12 cellular contexts compared by ENCODE assay signal in genomic region chr20:15889073-15889923, GRCh38.
DNase-seq lines count a peak whose midpoint lies in the region; ATAC-seq and TF ChIP-seq lines count a peak whose summit lies in the region.
"Had no signal": no experiment of that assay in that cellular context is flagged by ENCODE, and none has a peak within 500 bp of the region (broad histone marks: within the 10 kb centered on the region; RNA-seq: fewer than 3 reads in every experiment).

No MANE protein-coding gene starts in this region.

- peak; percentile 77; the same call in 1 of the 2 replicates for TF ChIP-seq EP300 in Ishikawa (IDR thresholded peaks at IDR 0.05; ENCODE audit: borderline replicate concordance)
- TF ChIP-seq EP300 in tibial nerve (IDR thresholded peaks at IDR 0.05) = no peak

- TF ChIP-seq RAD21 in Ishikawa (IDR thresholded peaks at IDR 0.05; ENCODE audit: low read depth) = no peak

- no peak overlapping the region for H3K27ac ChIP-seq in tibial nerve

- peaks cover 1% of the 10 kb centered on the region for H3K9me3 Mint-ChIP-seq in natural killer cell treated with Interleukin-12 subunit alpha and Interleukin-12 subunit beta and Interleukin-15 and Interleukin-18, amount 100 ng/mL, for 72 hours

- no peaks in the 10 kb centered on the region for H3K36me3 Mint-ChIP-seq in natural killer cell treated with Interleukin-12 subunit alpha and Interleukin-12 subunit beta and Interleukin-15 and Interleukin-18, amount 100 ng/mL, for 72 hours

- H3K4me3 Mint-ChIP-seq in natural killer cell treated with Interleukin-12 subunit alpha and Interleukin-12 subunit beta and Interleukin-15 and Interleukin-18, amount 100 ng/mL, for 72 hours = no peak overlapping the region
- H3K4me3 Mint-ChIP-seq: activated CD8-positive, alpha-beta T cell treated with anti-CD3 and anti-CD28 coated beads, Interleukin-2, amount 10 ng/mL, durations not matched to agents 7 days and 5 days had no signal

- H3K4me1 ChIP-seq in tibial nerve = no peaks in the 10 kb centered on the region

- TF ChIP-seq CTCF in tibial nerve (IDR thresholded peaks at IDR 0.05) = no peak

- no peak for ATAC-seq in GM19328 (IDR thresholded peaks at IDR 0.05; ENCODE audit: unreplicated experiment)
- no peak for ATAC-seq in natural killer cell treated with Interleukin-12 subunit alpha and Interleukin-12 subunit beta and Interleukin-15 and Interleukin-18, amount 100 ng/mL, for 72 hours
- ATAC-seq: activated CD8-positive, alpha-beta T cell treated with anti-CD3 and anti-CD28 coated beads, Interleukin-2, amount 10 ng/mL, durations not matched to agents 7 days and 5 days; HCT116 had no signal

- DNase-seq in NCI-H146 (lab: John Stamatoyannopoulos, UW) (peak; percentile 10), NCI-H146 treated with DMSO at 0.1 percent for 48 hours (lab: John Stamatoyannopoulos, UW; ENCODE audit: unreplicated experiment) (no peak), NCI-H82 treated with DMSO at 0.1 percent for 48 hours (lab: John Stamatoyannopoulos, UW; ENCODE audit: unreplicated experiment) (peak; percentile 60), renal cortical epithelial cell (ENCODE audit: low read depth) (peak; percentile 2), tibial nerve (ENCODE audit: low spot score in 2 of 2) (no peak)
- DNase-seq in natural killer cell treated with Interleukin-12 subunit alpha and Interleukin-12 subunit beta and Interleukin-15 and Interleukin-18, amount 100 ng/mL, for 72 hours (ENCODE audit: low spot score) = no peak
- DNase-seq: activated CD8-positive, alpha-beta T cell treated with anti-CD3 and anti-CD28 coated beads, Interleukin-2, amount 10 ng/mL, durations not matched to agents 7 days and 5 days; activated effector memory CD4-positive, alpha-beta T cell treated with anti-CD3 and anti-CD28 coated beads, Interleukin-2, amount 50 U/mL, for 16 hours; MM.1S had no signal

- peaks cover 10 to 12% of the 10 kb centered on the region in 2 donors for H3K27me3 Mint-ChIP-seq in natural killer cell treated with Interleukin-12 subunit alpha and Interleukin-12 subunit beta and Interleukin-15 and Interleukin-18, amount 100 ng/mL, for 72 hours

- no peaks in the 10 kb centered on the region for H3K4me1 Mint-ChIP-seq in natural killer cell treated with Interleukin-12 subunit alpha and Interleukin-12 subunit beta and Interleukin-15 and Interleukin-18, amount 100 ng/mL, for 72 hours (ENCODE audit: low read depth in 2 of 2)

- WGBS in tibial nerve, 2 donors = 77 to 80% methylated on average over 3 of the region's 3 CpGs

- TF ChIP-seq POLR2A in tibial nerve (IDR thresholded peaks at IDR 0.05) = no peak

- H3K27me3 ChIP-seq in tibial nerve = no peaks in the 10 kb centered on the region

- H3K27ac Mint-ChIP-seq in natural killer cell treated with Interleukin-12 subunit alpha and Interleukin-12 subunit beta and Interleukin-15 and Interleukin-18, amount 100 ng/mL, for 72 hours = no peak overlapping the region
- H3K27ac Mint-ChIP-seq: activated CD8-positive, alpha-beta T cell treated with anti-CD3 and anti-CD28 coated beads, Interleukin-2, amount 10 ng/mL, durations not matched to agents 7 days and 5 days had no signal

- peaks cover 0 to 7% (median 0%) of the 10 kb centered on the region in 4 donors for H3K9me3 ChIP-seq in tibial nerve

- no peak overlapping the region for H3K4me3 ChIP-seq in tibial nerve

- H3K36me3 ChIP-seq in tibial nerve = no peaks in the 10 kb centered on the region

TF ChIP-seq in Ishikawa, 13 proteins besides CTCF, POLR2A, EP300 and RAD21:
- TF ChIP-seq TCF12 (IDR thresholded peaks at IDR 0.05; ENCODE audit: low read depth) (peak; percentile 67), NFIC (IDR thresholded peaks at IDR 0.05) (peak; percentile 82), TEAD4 (IDR thresholded peaks at IDR 0.05) (peak; percentile 64; the same call in 1 of the 2 replicates), CEBPB (IDR thresholded peaks at IDR 0.05) (0 out of 2 replicates have a peak, but pooled peaks have one; percentile 19), FOXM1 (IDR thresholded peaks at IDR 0.05; ENCODE audit: borderline replicate concordance, low read depth) (no peak), YY1 (IDR thresholded peaks at IDR 0.05; ENCODE audit: low read depth) (no peak)

Comparison
In these comparisons a context has a peak if more than half of its experiments do, and no peak if none do; other contexts are left out.
1. DNase-seq: peak in NCI-H146 (single experiment), NCI-H82 treated with DMSO at 0.1 percent for 48 hours (single experiment) and renal cortical epithelial cell (single experiment); none in NCI-H146 treated with DMSO at 0.1 percent for 48 hours (single experiment), natural killer cell treated with Interleukin-12 subunit alpha and Interleukin-12 subunit beta and Interleukin-15 and Interleukin-18, amount 100 ng/mL, for 72 hours (single experiment) and tibial nerve (0 of 2).